In genomic region chr17:5297245-5297644, GRCh38 we compare ENCODE assay signal across 21 cellular contexts. TPM values are rescaled to one million over a fixed set of nuclear protein-coding genes. Genes with fewer than 3 reads are reported as not detected.
DNase-seq lines count a peak whose midpoint lies in the region; ATAC-seq, FAIRE-seq and TF ChIP-seq lines count a peak whose summit lies in the region.
"Had no signal": no experiment of that assay in that cellular context is flagged by ENCODE, and none has a peak within 500 bp of the region (broad histone marks: within the 10 kb centered on the region; RNA-seq: fewer than 3 reads in every experiment).

No MANE protein-coding gene starts in this region.

- H3K27ac Mint-ChIP-seq in activated T-cell treated with anti-CD3 and anti-CD28 coated beads, Interleukin-2, amount 50 U/mL, for 24 hours, result peak overlapping the region; percentile 12
- H3K27ac Mint-ChIP-seq in IgD-negative memory B cell (peak overlapping the region in 2 of 3 donors; percentile 8 to 55), naive B cell (peak overlapping the region in 4 of 6 donors; percentile 9 to 86 (median 59))
- H3K27ac Mint-ChIP-seq: HFFc6 had no signal

- no peaks in the 10 kb centered on the region for H3K9me3 Mint-ChIP-seq in activated T-cell treated with anti-CD3 and anti-CD28 coated beads, Interleukin-2, amount 50 U/mL, for 24 hours
- no peaks in the 10 kb centered on the region for H3K9me3 Mint-ChIP-seq in IgD-negative memory B cell
- no peaks in the 10 kb centered on the region for H3K9me3 Mint-ChIP-seq in naive B cell
- H3K9me3 Mint-ChIP-seq: HFFc6, neural crest cell had no signal

- H3K27me3 Mint-ChIP-seq in activated T-cell treated with anti-CD3 and anti-CD28 coated beads, Interleukin-2, amount 50 U/mL, for 24 hours, result no peaks in the 10 kb centered on the region
- H3K27me3 Mint-ChIP-seq in IgD-negative memory B cell (no peaks in the 10 kb centered on the region), naive B cell (no peaks in the 10 kb centered on the region)

- H3K4me1 Mint-ChIP-seq in activated T-cell treated with anti-CD3 and anti-CD28 coated beads, Interleukin-2, amount 50 U/mL, for 24 hours (ENCODE audit: low read depth), result peaks cover 44% of the 10 kb centered on the region
- H3K4me1 Mint-ChIP-seq in IgD-negative memory B cell (peaks cover 40 to 47% (median 46%) of the 10 kb centered on the region in 3 donors), naive B cell (peaks cover 40 to 70% (median 62%) of the 10 kb centered on the region in 3 donors)
- H3K4me1 Mint-ChIP-seq: neural crest cell had no signal

- TF ChIP-seq CTCF in bronchial epithelial cell (IDR thresholded peaks at IDR 0.05; ENCODE audit: insufficient read depth, low read length, severe bottlenecking), result peak; percentile 6

- FAIRE-seq in bronchial epithelial cell (lab: Jason Lieb, UNC), result no peak

- peak; percentile 58 to 78 for ATAC-seq in naive B cell (ENCODE audit: low read depth in 2 of 2)
- ATAC-seq: SK-N-SH treated with all-trans-retinoic acid at 6 μM for 48 hours had no signal

- no peaks in the 10 kb centered on the region for H3K27me3 ChIP-seq in bronchial epithelial cell (ENCODE audit: control insufficient read depth, insufficient read depth, low read length)
- H3K27me3 ChIP-seq: spleen had no signal

- H3K36me3 ChIP-seq in bronchial epithelial cell (ENCODE audit: control insufficient read depth, insufficient read depth, low read length), result peaks cover 2% of the 10 kb centered on the region
- H3K36me3 ChIP-seq: prostate gland had no signal

- no peak for DNase-seq in activated T-cell treated with anti-CD3 and anti-CD28 coated beads, Interleukin-2, amount 50 U/mL, for 24 hours
- DNase-seq in activated T-cell treated with anti-CD3 and anti-CD28 coated beads, Interleukin-2, amount 50 U/mL, for 1 hour, result no peak
- DNase-seq in bronchial epithelial cell (ENCODE audit: low read depth), result no peak
- no peak for DNase-seq in naive B cell
- DNase-seq in NCI-H2196 treated with DMSO at 0.1 percent for 48 hours (lab: John Stamatoyannopoulos, UW; ENCODE audit: unreplicated experiment), result no peak
- DNase-seq in activated CD4-positive, alpha-beta T cell treated with anti-CD3 and anti-CD28 coated beads, Interleukin-2, amount 50 U/mL, for 1 hour, result no peak
- DNase-seq in stimulated activated CD4-positive, alpha-beta T cell treated with anti-CD3 and anti-CD28 coated beads, Interleukin-2, amount 100 ng/mL, for 48 hours, result no peak
- DNase-seq: activated CD8-positive, alpha-beta memory T cell treated with anti-CD3 and anti-CD28 coated beads, Interleukin-2, amount 50 U/mL, for 4 hours; anterior cingulate cortex; C1 segment of cervical spinal cord; cerebellar nuclear complex; HFFc6; NCI-H2029; NCI-H446; RPMI8226; spleen; T1000 had no signal

- H3K4me3 Mint-ChIP-seq in activated T-cell treated with anti-CD3 and anti-CD28 coated beads, Interleukin-2, amount 50 U/mL, for 24 hours, result no peak overlapping the region
- H3K4me3 Mint-ChIP-seq in IgD-negative memory B cell (no peak overlapping the region), naive B cell (peak overlapping the region in 1 of 8 donors; percentile 3)
- H3K4me3 Mint-ChIP-seq: HFFc6, neural crest cell had no signal

- H3K4me3 ChIP-seq in bronchial epithelial cell (ENCODE audit: low read depth, low read length), result no peak overlapping the region
- H3K4me3 ChIP-seq: prostate gland, spleen had no signal

- peaks cover 61% of the 10 kb centered on the region for H3K36me3 Mint-ChIP-seq in activated T-cell treated with anti-CD3 and anti-CD28 coated beads, Interleukin-2, amount 50 U/mL, for 24 hours (ENCODE audit: low read depth)
- H3K36me3 Mint-ChIP-seq in IgD-negative memory B cell (peaks cover 5% of the 10 kb centered on the region), naive B cell (peaks cover 0 to 7% of the 10 kb centered on the region in 2 donors)

RNA-seq across cellular contexts. Expression of gene RABEP1, which starts 15.2 kb away (rescaled TPM):
- polyA plus RNA-seq in IgD-negative memory B cell (62.9 TPM), naive B cell (ENCODE audit: low read depth in 6 of 6) (10 to 100 TPM; 54.6 to 90.2 (median 71.8) TPM)
- total RNA-seq in bronchial epithelial cell, result 38.5 and 41.1 TPM in 2 replicates
